Comparison of ENCODE assay signal across 8 cellular contexts in the genomic region with DNA sequence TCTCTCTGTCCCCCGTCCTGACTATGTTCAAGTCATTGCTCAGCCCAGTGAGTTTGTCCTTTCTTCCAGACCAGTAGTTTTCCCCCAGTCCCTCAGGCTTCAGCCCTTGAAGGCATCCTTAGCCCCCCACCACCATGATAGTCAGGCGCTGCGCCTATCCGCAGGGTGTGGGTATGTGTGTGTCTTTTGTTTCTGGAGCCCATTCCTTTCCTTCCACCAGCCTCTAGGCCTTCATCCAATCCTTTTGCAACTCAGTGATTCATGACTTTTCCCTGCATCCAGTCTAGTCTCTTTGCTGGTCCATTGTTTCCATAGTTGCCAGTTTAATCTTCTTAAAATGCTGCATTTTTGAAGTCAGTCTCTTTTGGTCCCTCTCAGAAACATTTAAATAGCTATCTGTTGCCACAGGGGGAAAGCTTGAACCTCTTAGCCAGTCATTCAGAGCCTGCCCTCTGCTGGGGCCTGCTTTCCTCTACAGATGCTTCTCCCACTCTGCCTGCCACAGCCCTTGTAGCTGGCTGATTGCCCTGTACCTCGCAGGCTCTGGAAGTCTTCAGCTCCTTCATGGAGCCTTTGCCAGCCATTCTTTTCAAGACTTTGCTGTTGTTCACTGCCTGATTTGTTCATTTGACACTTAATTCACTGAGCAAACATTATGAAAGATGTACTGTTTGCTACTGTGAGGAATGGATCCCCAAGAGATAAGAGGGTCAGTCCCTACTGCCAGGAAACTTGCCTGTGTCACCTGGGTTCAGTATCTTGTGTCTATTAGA. TPM values are rescaled to one million over a fixed set of nuclear protein-coding genes. Genes with fewer than 3 reads are reported as not detected.
DNase-seq lines count a peak whose midpoint lies in the region; ATAC-seq and TF ChIP-seq lines count a peak whose summit lies in the region.

No MANE protein-coding gene starts in this region.

- H3K4me1 Mint-ChIP-seq in activated naive CD8-positive, alpha-beta T cell (ENCODE audit: low read depth), result peaks cover 40% of the 10 kb centered on the region

- H3K4me3 ChIP-seq in KMS-11 (IDR thresholded peaks at IDR 0.05; ENCODE audit: insufficient read depth, low read depth, low read length) (no peak overlapping the region), SJSA1 (no peak overlapping the region), upper lobe of right lung (no peak overlapping the region)

- peaks cover 2% of the 10 kb centered on the region for H3K36me3 Mint-ChIP-seq in activated naive CD8-positive, alpha-beta T cell

- H3K27me3 ChIP-seq in KMS-11 (ENCODE audit: insufficient read depth, low read depth) (no peaks in the 10 kb centered on the region), SJSA1 (replicated peaks) (no peaks in the 10 kb centered on the region), upper lobe of right lung (no peaks in the 10 kb centered on the region)

- TF ChIP-seq CTCF in KMS-11 (conservative IDR thresholded peaks at IDR 0.05; ENCODE audit: low read depth, low read length) (peak; percentile 64), upper lobe of right lung (IDR thresholded peaks at IDR 0.05) (peak; percentile 61)

- H3K4me3 Mint-ChIP-seq in activated naive CD8-positive, alpha-beta T cell, result no peak overlapping the region

- H3K27ac Mint-ChIP-seq in activated naive CD8-positive, alpha-beta T cell, result peak overlapping the region; percentile 89

- peak overlapping the region; percentile 52; the same call in 1 of the 2 replicates for H3K4me2 ChIP-seq in KMS-11

- no peaks in the 10 kb centered on the region for H3K27me3 Mint-ChIP-seq in activated naive CD8-positive, alpha-beta T cell

- no peak overlapping the region for H3K9ac ChIP-seq in KMS-11

- no peak overlapping the region for H2AFZ ChIP-seq in KMS-11 (ENCODE audit: low read depth)

- ATAC-seq in GM21737 (IDR thresholded peaks at IDR 0.05; ENCODE audit: unreplicated experiment) (peak; percentile 83), Right ventricle myocardium superior (ENCODE audit: poor library complexity) (peak; percentile 94), upper lobe of right lung (peak; percentile 95)

- H3K27ac ChIP-seq in KMS-11, result peak overlapping the region; percentile 34; the same call in 1 of the 2 replicates
- H3K27ac ChIP-seq in SJSA1, result no peak overlapping the region
- no peak overlapping the region for H3K27ac ChIP-seq in upper lobe of right lung

- H3K79me2 ChIP-seq in KMS-11 (ENCODE audit: insufficient read depth, low read depth), result peaks cover 67% of the 10 kb centered on the region

- H3K4me1 ChIP-seq in KMS-11 (ENCODE audit: low read depth, poor library complexity, severe bottlenecking), result peaks cover 77% of the 10 kb centered on the region
- H3K4me1 ChIP-seq in SJSA1 (replicated peaks), result peaks cover 37% of the 10 kb centered on the region
- peaks cover 33% of the 10 kb centered on the region for H3K4me1 ChIP-seq in upper lobe of right lung

- H4K20me1 ChIP-seq in KMS-11 (ENCODE audit: insufficient read depth), result peaks cover 5% of the 10 kb centered on the region

- intact Hi-C loops in Right ventricle myocardium superior (cut with DNase I) (loop anchor here (2.0 to 10.0 kb wide), 4 partner anchors 58 to 594 kb away; a partner anchor contains a TSS), posterior cingulate gyrus (cut with DNase I) (loop anchor here (2.0 to 10.0 kb wide), 6 partner anchors 56 to 597 kb away; a partner anchor contains a TSS), upper lobe of right lung (cut with DNase I) (no loop called here)

- H3K9me3 ChIP-seq in SJSA1 (replicated peaks) (no peaks in the 10 kb centered on the region), upper lobe of right lung (no peaks in the 10 kb centered on the region)

- H3K36me3 ChIP-seq in KMS-11 (ENCODE audit: insufficient read depth) (no peaks in the 10 kb centered on the region), SJSA1 (peaks cover 40% of the 10 kb centered on the region), upper lobe of right lung (peaks cover 28% of the 10 kb centered on the region)

- DNase-seq in ELF-1 (ENCODE audit: low read depth, low spot score) (peak; percentile 81), SJSA1 (ENCODE audit: low read depth in 1 of 2, low spot score in 2 of 2) (peak; percentile 66 to 79), Right ventricle myocardium superior (peak; percentile 85), posterior cingulate gyrus (peak; percentile 35 to 96 (median 78)), upper lobe of right lung (peak; percentile 85)

- no peaks in the 10 kb centered on the region for H3K9me3 Mint-ChIP-seq in activated naive CD8-positive, alpha-beta T cell (ENCODE audit: low read depth)

RNA-seq across cellular contexts. Expression of a gene that starts 55.9 kb away (rescaled TPM):
- 103 and 121 TPM in 2 replicates for total RNA-seq in SJSA1 (2014; rRNA removed; shearing (Covaris generic))
- total RNA-seq in Right ventricle myocardium superior (9.3 TPM), upper lobe of right lung (88.1 TPM)

RNA-seq across cellular contexts. Expression of a gene that starts 57.3 kb away (rescaled TPM):
- total RNA-seq in SJSA1 (2014; rRNA removed; shearing (Covaris generic)), result 10.5 and 14.5 TPM in 2 replicates
- total RNA-seq in Right ventricle myocardium superior, result 7.7 TPM
- total RNA-seq in upper lobe of right lung, result 13.3 TPM
